In genomic region chr18:59923539-59924196, GRCh38 we compare ENCODE assay signal across 12 cellular contexts. TPM values are rescaled to one million over a fixed set of nuclear protein-coding genes. Genes with fewer than 3 reads are reported as not detected.
DNase-seq lines count a peak whose midpoint lies in the region; ATAC-seq and TF ChIP-seq lines count a peak whose summit lies in the region.
"Had no signal": no experiment of that assay in that cellular context is flagged by ENCODE, and none has a peak within 500 bp of the region (broad histone marks: within the 10 kb centered on the region; RNA-seq: fewer than 3 reads in every experiment).

No MANE protein-coding gene starts in this region.

- H3K27ac Mint-ChIP-seq in glutamatergic neuron (ENCODE audit: unreplicated experiment), result peak overlapping the region; percentile 57
- H3K27ac Mint-ChIP-seq: activated CD8-positive, alpha-beta T cell treated with anti-CD3 and anti-CD28 coated beads, Interleukin-2, amount 10 ng/mL, durations not matched to agents 7 days and 5 days had no signal

- ATAC-seq in GM18873 (IDR thresholded peaks at IDR 0.05; ENCODE audit: low FRiP score, unreplicated experiment) (peak; percentile 33), GM21717 (IDR thresholded peaks at IDR 0.05; ENCODE audit: unreplicated experiment) (peak; percentile 31), HG03175 (IDR thresholded peaks at IDR 0.05; ENCODE audit: unreplicated experiment) (peak; percentile 46)

- H3K4me3 Mint-ChIP-seq in glutamatergic neuron (ENCODE audit: unreplicated experiment), result peak overlapping the region; percentile 43
- H3K4me3 Mint-ChIP-seq: activated CD8-positive, alpha-beta T cell treated with anti-CD3 and anti-CD28 coated beads, Interleukin-2, amount 10 ng/mL, durations not matched to agents 7 days and 5 days had no signal

- no peaks in the 10 kb centered on the region for H3K36me3 ChIP-seq in H7 (replicated peaks; ENCODE audit: control insufficient read depth, insufficient read depth, low read length)

- peaks cover 12% of the 10 kb centered on the region for H3K4me1 Mint-ChIP-seq in glutamatergic neuron (ENCODE audit: low read depth, unreplicated experiment)

- H3K9me3 Mint-ChIP-seq in glutamatergic neuron (ENCODE audit: unreplicated experiment), result no peaks in the 10 kb centered on the region

- no peak for TF ChIP-seq CTCF in glutamatergic neuron (IDR thresholded peaks at IDR 0.05; ENCODE audit: partially characterized antibody, unreplicated experiment)

- no peaks in the 10 kb centered on the region for H3K27me3 Mint-ChIP-seq in glutamatergic neuron (ENCODE audit: unreplicated experiment)

- DNase-seq in glutamatergic neuron, result no peak
- no peak for DNase-seq in NCI-H748 treated with DMSO at 0.1 percent for 48 hours (lab: John Stamatoyannopoulos, UW)
- no peak for DNase-seq in HuH-7.5 (ENCODE audit: low spot score)
- DNase-seq in HPDE6-E6E7 (ENCODE audit: extremely low spot score), result no peak
- DNase-seq in H7, result no peak
- DNase-seq: KG1, NCI-H345, SK-N-SH had no signal

- no peaks in the 10 kb centered on the region for H3K27me3 ChIP-seq in H7 (ENCODE audit: control insufficient read depth, insufficient read depth, low read length)

- H3K4me3 ChIP-seq in H7 (ENCODE audit: insufficient read depth, low read depth, low read length), result no peak overlapping the region

- H3K36me3 Mint-ChIP-seq in glutamatergic neuron (ENCODE audit: unreplicated experiment), result no peaks in the 10 kb centered on the region

RNA-seq across cellular contexts. Expression of gene PMAIP1, which starts 23.9 kb away (rescaled TPM):
- 12.6 TPM for total RNA-seq in glutamatergic neuron (ENCODE audit: unreplicated experiment)
- total RNA-seq in H7 (2014; rRNA removed; shearing (Covaris generic)), result 131 and 207 TPM in 2 replicates
